1 cellular context compared by ENCODE assay signal in genomic region chr12:60035835-60036234, GRCh38.
TF ChIP-seq lines count a peak whose summit lies in the region.

No MANE protein-coding gene starts in this region.

TF ChIP-seq in neural cell, 6 proteins besides CTCF, POLR2A, EP300 and RAD21 (continued from another document):
- TF ChIP-seq REST (IDR thresholded peaks at IDR 0.05; ENCODE audit: borderline replicate concordance), result peak; percentile 98
